In genomic region chrY:11334151-11334550, GRCh38 we compare ENCODE assay signal across 10 cellular contexts.
DNase-seq lines count a peak whose midpoint lies in the region; ATAC-seq and TF ChIP-seq lines count a peak whose summit lies in the region.
"Had no signal": no experiment of that assay in that cellular context is flagged by ENCODE, and none has a peak within 500 bp of the region (broad histone marks: within the 10 kb centered on the region; RNA-seq: fewer than 3 reads in every experiment).

No MANE protein-coding gene starts in this region.

- no peaks in the 10 kb centered on the region for H3K9me3 ChIP-seq in OCI-LY7 (ENCODE audit: low read length)

- DNase-seq in ELR (ENCODE audit: low read depth) (peak; percentile 9), OCI-LY7 (ENCODE audit: low spot score) (peak; percentile 1), epithelial cell of esophagus (ENCODE audit: low read depth) (peak; percentile 23), osteocyte (ENCODE audit: extremely low spot score, unreplicated experiment) (peak; percentile 89), erythroblast (lab: John Stamatoyannopoulos, UW) (no peak)
- no peak for DNase-seq in activated CD4-positive, alpha-beta T cell treated with anti-CD3 and anti-CD28 coated beads for 4 hours
- DNase-seq: activated CD4-positive, alpha-beta memory T cell treated with anti-CD3 and anti-CD28 coated beads for 36 hours; NK-92 treated with Interleukin-12 subunit alpha and Interleukin-12 subunit beta, amount 100 ng/mL, for 24 hours had no signal

- no peak overlapping the region for H3K4me3 Mint-ChIP-seq in osteocyte (ENCODE audit: unreplicated experiment)
- H3K4me3 Mint-ChIP-seq: activated CD4-positive, alpha-beta memory T cell treated with anti-CD3 and anti-CD28 coated beads for 36 hours had no signal

- H3K27ac ChIP-seq in OCI-LY7 (ENCODE audit: low read depth, low read length, poor library complexity, severe bottlenecking), result no peak overlapping the region

- no peaks in the 10 kb centered on the region for H3K79me2 ChIP-seq in OCI-LY7 (ENCODE audit: insufficient read depth, low read depth, low read length)

- H3K4me1 ChIP-seq in OCI-LY7 (ENCODE audit: insufficient read depth, low read length, poor library complexity, severe bottlenecking), result no peaks in the 10 kb centered on the region

- no peaks in the 10 kb centered on the region for H4K20me1 ChIP-seq in OCI-LY7 (ENCODE audit: insufficient read depth, low read length)

- H2AFZ ChIP-seq in OCI-LY7 (ENCODE audit: low read length), result no peak overlapping the region

- intact Hi-C loops in OCI-LY7 (cut with micrococcal nuclease; ENCODE audit: unreplicated experiment), result no loop called here

- no peaks in the 10 kb centered on the region for H3K9me3 Mint-ChIP-seq in osteocyte (ENCODE audit: unreplicated experiment)

- TF ChIP-seq POLR2A in erythroblast (IDR thresholded peaks at IDR 0.05; ENCODE audit: low read length), result no peak

- no peak overlapping the region for H3K27ac Mint-ChIP-seq in osteocyte (ENCODE audit: unreplicated experiment)
- H3K27ac Mint-ChIP-seq: activated CD4-positive, alpha-beta memory T cell treated with anti-CD3 and anti-CD28 coated beads for 36 hours had no signal

- no peaks in the 10 kb centered on the region for H3K36me3 ChIP-seq in OCI-LY7 (ENCODE audit: insufficient read depth, low read length)

- no peaks in the 10 kb centered on the region for H3K4me1 Mint-ChIP-seq in osteocyte (ENCODE audit: unreplicated experiment)

- H3K4me3 ChIP-seq in OCI-LY7 (ENCODE audit: low read depth, low read length, poor library complexity, severe bottlenecking) (no peak overlapping the region), epithelial cell of esophagus (ENCODE audit: low read length) (no peak overlapping the region)

- POLR2A ChIA-PET in OCI-LY7 (lab: Charles Lee), result no interaction called here

- H3K4me2 ChIP-seq in OCI-LY7 (ENCODE audit: low read length), result no peak overlapping the region

- BruUV-seq in OCI-LY7 (replicated peaks; lab: Mats Ljungman, UMichigan), result no TSS peak

- CTCF ChIA-PET in OCI-LY7 (lab: Charles Lee; ENCODE audit: unreplicated experiment), result no interaction called here

- no peaks in the 10 kb centered on the region for H3K36me3 Mint-ChIP-seq in osteocyte (ENCODE audit: unreplicated experiment)
- H3K36me3 Mint-ChIP-seq: activated CD4-positive, alpha-beta memory T cell treated with anti-CD3 and anti-CD28 coated beads for 36 hours had no signal

- TF ChIP-seq CTCF in OCI-LY7 (conservative IDR thresholded peaks at IDR 0.05; ENCODE audit: low read length) (no peak), epithelial cell of esophagus (IDR thresholded peaks at IDR 0.05; ENCODE audit: insufficient read depth, low read depth, low read length, missing control alignments) (no peak), osteocyte (IDR thresholded peaks at IDR 0.05) (no peak)

- H3K9me2 ChIP-seq in OCI-LY7 (ENCODE audit: insufficient read depth, low read length), result no peaks in the 10 kb centered on the region

- no peaks in the 10 kb centered on the region for H3K27me3 Mint-ChIP-seq in osteocyte (ENCODE audit: unreplicated experiment)
- H3K27me3 Mint-ChIP-seq: activated CD4-positive, alpha-beta memory T cell treated with anti-CD3 and anti-CD28 coated beads for 36 hours had no signal

- ATAC-seq in GM18868 (IDR thresholded peaks at IDR 0.05; ENCODE audit: unreplicated experiment) (no peak), GM18907 (IDR thresholded peaks at IDR 0.05; ENCODE audit: unreplicated experiment) (no peak)

Comparison
In these comparisons a context has a peak if more than half of its experiments do, and no peak if none do; other contexts are left out.
1. DNase-seq: peak in ELR (single experiment), OCI-LY7 (single experiment), epithelial cell of esophagus (single experiment) and osteocyte (single experiment); none in activated CD4-positive, alpha-beta T cell treated with anti-CD3 and anti-CD28 coated beads for 4 hours (0 of 2) and erythroblast (0 of 2).